16 cellular contexts compared by ENCODE assay signal in genomic region chr7:84232653-84233052, GRCh38. TPM values are rescaled to one million over a fixed set of nuclear protein-coding genes. Genes with fewer than 3 reads are reported as not detected.
A peak's percentile ranks its signal among the peaks of the same experiment; 100 is the strongest.
DNase-seq lines count a peak whose midpoint lies in the region; ATAC-seq and TF ChIP-seq lines count a peak whose summit lies in the region.
"Had no signal": no experiment of that assay in that cellular context is flagged by ENCODE, and none has a peak within 500 bp of the region (broad histone marks: within the 10 kb centered on the region; RNA-seq: fewer than 3 reads in every experiment).

No MANE protein-coding gene starts in this region.

- no peak overlapping the region for H3K27ac ChIP-seq in upper lobe of right lung
- H3K27ac ChIP-seq: coronary artery, thoracic aorta had no signal

- H3K9me3 Mint-ChIP-seq in activated CD8-positive, alpha-beta T cell treated with anti-CD3 and anti-CD28 coated beads for 36 hours, result no peaks in the 10 kb centered on the region
- H3K9me3 Mint-ChIP-seq in activated CD8-positive, alpha-beta T cell treated with anti-CD3 and anti-CD28 coated beads, Interleukin-2, amount 10 ng/mL, durations not matched to agents 7 days and 5 days (ENCODE audit: insufficient read depth), result no peaks in the 10 kb centered on the region
- no peaks in the 10 kb centered on the region for H3K9me3 Mint-ChIP-seq in WTC11

- no peak overlapping the region for H3K27ac Mint-ChIP-seq in activated CD8-positive, alpha-beta T cell treated with anti-CD3 and anti-CD28 coated beads for 36 hours
- no peak overlapping the region for H3K27ac Mint-ChIP-seq in activated CD8-positive, alpha-beta T cell treated with anti-CD3 and anti-CD28 coated beads, Interleukin-2, amount 10 ng/mL, durations not matched to agents 7 days and 5 days
- no peak overlapping the region; the same call in 1 of the 2 replicates for H3K27ac Mint-ChIP-seq in WTC11
- H3K27ac Mint-ChIP-seq: B cell, memory B cell had no signal

- TF ChIP-seq CTCF in activated CD8-positive, alpha-beta T cell treated with anti-CD3 and anti-CD28 coated beads for 36 hours (IDR thresholded peaks at IDR 0.05), result peak; percentile 15
- no peak for TF ChIP-seq CTCF in WTC11 (IDR thresholded peaks at IDR 0.05)
- TF ChIP-seq CTCF in foreskin fibroblast (IDR thresholded peaks at IDR 0.05; ENCODE audit: low read depth, low read length), result peak; percentile 34
- peak; percentile 9 for TF ChIP-seq CTCF in upper lobe of right lung (IDR thresholded peaks at IDR 0.05)

- H3K27me3 ChIP-seq in upper lobe of right lung, result no peaks in the 10 kb centered on the region

- ATAC-seq in activated CD8-positive, alpha-beta T cell treated with anti-CD3 and anti-CD28 coated beads for 36 hours, result no peak
- no peak for ATAC-seq in activated CD8-positive, alpha-beta T cell treated with anti-CD3 and anti-CD28 coated beads, Interleukin-2, amount 10 ng/mL, durations not matched to agents 7 days and 5 days
- peak; percentile 76 for ATAC-seq in WTC11
- no peak for ATAC-seq in upper lobe of right lung

- H3K4me3 ChIP-seq in foreskin fibroblast (ENCODE audit: low read depth in 1 of 2, low read length in 2 of 2) (no peak overlapping the region), upper lobe of right lung (no peak overlapping the region)
- H3K4me3 ChIP-seq: coronary artery, thoracic aorta had no signal

- H3K4me1 ChIP-seq in upper lobe of right lung, result no peaks in the 10 kb centered on the region

- H3K36me3 Mint-ChIP-seq in activated CD8-positive, alpha-beta T cell treated with anti-CD3 and anti-CD28 coated beads for 36 hours (ENCODE audit: low read depth), result no peaks in the 10 kb centered on the region
- H3K36me3 Mint-ChIP-seq in activated CD8-positive, alpha-beta T cell treated with anti-CD3 and anti-CD28 coated beads, Interleukin-2, amount 10 ng/mL, durations not matched to agents 7 days and 5 days (ENCODE audit: low read depth), result no peaks in the 10 kb centered on the region
- no peaks in the 10 kb centered on the region for H3K36me3 Mint-ChIP-seq in WTC11
- H3K36me3 Mint-ChIP-seq: memory B cell had no signal

- POLR2A ChIA-PET in activated CD8-positive, alpha-beta T cell treated with anti-CD3 and anti-CD28 coated beads for 36 hours (lab: Charles Lee), result no interaction called here
- POLR2A ChIA-PET in activated CD8-positive, alpha-beta T cell treated with anti-CD3 and anti-CD28 coated beads, Interleukin-2, amount 10 ng/mL, durations not matched to agents 7 days and 5 days (lab: Charles Lee), result no interaction called here
- POLR2A ChIA-PET in WTC11 (lab: Charles Lee), result no interaction called here

- CTCF ChIA-PET in activated CD8-positive, alpha-beta T cell treated with anti-CD3 and anti-CD28 coated beads for 36 hours (lab: Charles Lee), result no interaction called here
- CTCF ChIA-PET in activated CD8-positive, alpha-beta T cell treated with anti-CD3 and anti-CD28 coated beads, Interleukin-2, amount 10 ng/mL, durations not matched to agents 7 days and 5 days (lab: Charles Lee), result no interaction called here
- CTCF ChIA-PET in WTC11 (lab: Charles Lee), result interaction anchor here (1.0 kb wide), 1 partner anchor 14 kb away, joined by 3 read pairs; no protein-coding TSS in a partner anchor

- H3K9me3 ChIP-seq in upper lobe of right lung, result no peaks in the 10 kb centered on the region
- H3K9me3 ChIP-seq: thoracic aorta had no signal

- intact Hi-C loops in activated CD8-positive, alpha-beta T cell treated with anti-CD3 and anti-CD28 coated beads for 36 hours (cut with micrococcal nuclease), result no loop called here
- intact Hi-C loops in upper lobe of right lung (cut with DNase I), result no loop called here

- no peaks in the 10 kb centered on the region for H3K36me3 ChIP-seq in upper lobe of right lung
- H3K36me3 ChIP-seq: thoracic aorta had no signal

- H3K4me1 Mint-ChIP-seq in activated CD8-positive, alpha-beta T cell treated with anti-CD3 and anti-CD28 coated beads for 36 hours (ENCODE audit: low read depth), result no peaks in the 10 kb centered on the region
- H3K4me1 Mint-ChIP-seq in activated CD8-positive, alpha-beta T cell treated with anti-CD3 and anti-CD28 coated beads, Interleukin-2, amount 10 ng/mL, durations not matched to agents 7 days and 5 days (ENCODE audit: low read depth), result no peaks in the 10 kb centered on the region
- peaks cover 47% of the 10 kb centered on the region for H3K4me1 Mint-ChIP-seq in WTC11
- H3K4me1 Mint-ChIP-seq: B cell, memory B cell had no signal

- no peaks in the 10 kb centered on the region for H3K27me3 Mint-ChIP-seq in activated CD8-positive, alpha-beta T cell treated with anti-CD3 and anti-CD28 coated beads for 36 hours
- no peaks in the 10 kb centered on the region for H3K27me3 Mint-ChIP-seq in activated CD8-positive, alpha-beta T cell treated with anti-CD3 and anti-CD28 coated beads, Interleukin-2, amount 10 ng/mL, durations not matched to agents 7 days and 5 days (ENCODE audit: low read depth)
- H3K27me3 Mint-ChIP-seq in WTC11 (ENCODE audit: low read depth), result no peaks in the 10 kb centered on the region
- H3K27me3 Mint-ChIP-seq: B cell, memory B cell had no signal

- DNase-seq in activated CD8-positive, alpha-beta T cell treated with anti-CD3 and anti-CD28 coated beads for 36 hours, result no peak
- no peak for DNase-seq in activated CD8-positive, alpha-beta T cell treated with anti-CD3 and anti-CD28 coated beads, Interleukin-2, amount 10 ng/mL, durations not matched to agents 7 days and 5 days
- DNase-seq in WTC11 (ENCODE audit: low spot score), result no peak
- DNase-seq in foreskin fibroblast, result peak; percentile 65 to 72
- no peak for DNase-seq in upper lobe of right lung
- DNase-seq in HuH-7.5 (ENCODE audit: low spot score), result no peak
- DNase-seq in glomerular visceral epithelial cell (ENCODE audit: extremely low spot score), result no peak
- DNase-seq in NCI-H1048 (lab: John Stamatoyannopoulos, UW), result no peak
- DNase-seq: activated naive CD4-positive, alpha-beta T cell treated with Interleukin-2 at 50 U/mL for 16 hours; NCI-H1105 treated with DMSO at 0.1 percent for 48 hours; NK-92 treated with Interleukin-12 subunit alpha and Interleukin-12 subunit beta, amount 100 ng/mL, for 24 hours; T-helper 1 cell had no signal

- no peak overlapping the region for H3K4me3 Mint-ChIP-seq in activated CD8-positive, alpha-beta T cell treated with anti-CD3 and anti-CD28 coated beads for 36 hours
- no peak overlapping the region for H3K4me3 Mint-ChIP-seq in activated CD8-positive, alpha-beta T cell treated with anti-CD3 and anti-CD28 coated beads, Interleukin-2, amount 10 ng/mL, durations not matched to agents 7 days and 5 days
- no peak overlapping the region for H3K4me3 Mint-ChIP-seq in WTC11
- H3K4me3 Mint-ChIP-seq: B cell, memory B cell had no signal

TF ChIP-seq in WTC11, 78 proteins besides CTCF, POLR2A, EP300 and RAD21:
- no peak for TF ChIP-seq CREB1 (CRISPR knock-in tag; IDR thresholded peaks at IDR 0.05)
- TF ChIP-seq ZNF423 (CRISPR knock-in tag; IDR thresholded peaks at IDR 0.05), result no peak
- no peak for TF ChIP-seq ZSCAN18 (CRISPR knock-in tag; IDR thresholded peaks at IDR 0.05)
- TF ChIP-seq ATF3 (CRISPR knock-in tag; conservative IDR thresholded peaks at IDR 0.05), result no peak
- no peak for TF ChIP-seq ZNF263 (CRISPR knock-in tag; IDR thresholded peaks at IDR 0.05; ENCODE audit: low read depth)
- no peak for TF ChIP-seq MYBL2 (CRISPR knock-in tag; IDR thresholded peaks at IDR 0.05)

RNA-seq across cellular contexts. Expression of gene SEMA3A, which starts 38.1 kb away (rescaled TPM):
- total RNA-seq in activated CD8-positive, alpha-beta T cell treated with anti-CD3 and anti-CD28 coated beads for 36 hours, result 1 to 10 TPM; 1.2 to 1.7 TPM
- total RNA-seq in activated CD8-positive, alpha-beta T cell treated with anti-CD3 and anti-CD28 coated beads, Interleukin-2, amount 10 ng/mL, durations not matched to agents 7 days and 5 days, result 1 to 10 TPM; 1.9 to 2.0 TPM
- 29.2 to 33.3 TPM (median 32.2 TPM) in 3 replicates for total RNA-seq in WTC11 (2021)
- 12.0 TPM for total RNA-seq in upper lobe of right lung
- total RNA-seq: B cell had no signal

Comparison
In these comparisons a context has a peak if more than half of its experiments do, and no peak if none do; other contexts are left out.
1. DNase-seq: peak in foreskin fibroblast (2 of 2); none in activated CD8-positive, alpha-beta T cell treated with anti-CD3 and anti-CD28 coated beads for 36 hours (single experiment), activated CD8-positive, alpha-beta T cell treated with anti-CD3 and anti-CD28 coated beads, Interleukin-2, amount 10 ng/mL, durations not matched to agents 7 days and 5 days (single experiment), WTC11 (single experiment), upper lobe of right lung (single experiment), HuH-7.5 (single experiment), glomerular visceral epithelial cell (single experiment) and NCI-H1048 (single experiment).